11 cellular contexts compared by ENCODE assay signal in the genomic region with DNA sequence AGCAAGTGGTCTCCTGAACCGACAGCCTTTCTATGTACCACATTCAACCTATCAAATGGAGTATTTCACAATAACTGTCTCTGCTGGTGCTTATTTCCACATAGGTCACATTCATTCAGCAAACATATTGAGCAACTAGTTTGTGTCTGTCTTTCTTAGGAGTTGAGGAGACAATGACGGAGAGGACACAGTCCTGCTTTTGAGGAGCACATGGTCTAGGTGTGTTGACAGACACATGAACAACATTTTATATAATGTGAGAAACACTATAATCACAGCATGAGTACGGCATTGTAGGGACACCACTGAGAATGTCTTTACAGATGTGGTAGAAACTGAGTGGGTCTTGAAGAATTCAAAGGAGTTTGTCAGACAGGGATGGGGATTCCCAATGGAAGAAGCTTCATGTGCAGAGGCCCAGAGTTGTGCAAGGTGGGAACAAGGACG. TPM values are rescaled to one million over a fixed set of nuclear protein-coding genes. Genes with fewer than 3 reads are reported as not detected.
A peak's percentile ranks its signal among the peaks of the same experiment; 100 is the strongest.
DNase-seq lines count a peak whose midpoint lies in the region; ATAC-seq and TF ChIP-seq lines count a peak whose summit lies in the region.
"Had no signal": no experiment of that assay in that cellular context is flagged by ENCODE, and none has a peak within 500 bp of the region (broad histone marks: within the 10 kb centered on the region; RNA-seq: fewer than 3 reads in every experiment).

No MANE protein-coding gene starts in this region.

- H3K4me1 Mint-ChIP-seq in activated T-helper 1 cell treated with anti-CD3 and anti-CD28 coated beads, Interleukin-12 subunit alpha, Interleukin-12 subunit beta, Interleukin-2, Interleukin-4 antibody, amounts not matched to agents 30 ng/mL and 10 ng/mL and 1 ng/mL, durations not matched to agents 14 hours and 24 hours and 36 hours (ENCODE audit: low read depth), result peaks cover 21% of the 10 kb centered on the region
- H3K4me1 Mint-ChIP-seq: H9 had no signal

- TF ChIP-seq CTCF in left lung (IDR thresholded peaks at IDR 0.05) (no peak), esophagus muscularis mucosa (IDR thresholded peaks at IDR 0.05) (no peak)

- H3K9me3 ChIP-seq in left lung, result no peaks in the 10 kb centered on the region
- H3K9me3 ChIP-seq in esophagus muscularis mucosa, result no peaks in the 10 kb centered on the region

- ATAC-seq in left lung, result peak; percentile 74
- no peak for ATAC-seq in HG02571 (IDR thresholded peaks at IDR 0.05; ENCODE audit: unreplicated experiment)

- no peaks in the 10 kb centered on the region for H3K9me3 Mint-ChIP-seq in activated T-helper 1 cell treated with anti-CD3 and anti-CD28 coated beads, Interleukin-12 subunit alpha, Interleukin-12 subunit beta, Interleukin-2, Interleukin-4 antibody, amounts not matched to agents 30 ng/mL and 10 ng/mL and 1 ng/mL, durations not matched to agents 14 hours and 24 hours and 36 hours
- H3K9me3 Mint-ChIP-seq: H9 had no signal

- H3K4me3 ChIP-seq in left lung (no peak overlapping the region), esophagus muscularis mucosa (no peak overlapping the region)
- H3K4me3 ChIP-seq: lung had no signal

- H3K36me3 ChIP-seq in left lung (no peaks in the 10 kb centered on the region), esophagus muscularis mucosa (no peaks in the 10 kb centered on the region)

- H3K4me1 ChIP-seq in left lung (peaks cover 3 to 24% of the 10 kb centered on the region in 2 donors), esophagus muscularis mucosa (no peaks in the 10 kb centered on the region)

- peak; percentile 70 to 85 for DNase-seq in AML-193 (lab: John Stamatoyannopoulos, UW)
- DNase-seq in KBM-7, result peak; percentile 26
- no peak for DNase-seq in activated T-helper 1 cell treated with anti-CD3 and anti-CD28 coated beads, Interleukin-12 subunit alpha, Interleukin-12 subunit beta, Interleukin-2, Interleukin-4 antibody, amounts not matched to agents 30 ng/mL and 10 ng/mL and 1 ng/mL, durations not matched to agents 14 hours and 24 hours and 36 hours (ENCODE audit: low spot score)
- DNase-seq in left lung, result no peak
- DNase-seq in NCI-H2107 treated with DMSO at 0.1 percent for 48 hours (lab: John Stamatoyannopoulos, UW; ENCODE audit: unreplicated experiment), result no peak
- DNase-seq in T-helper 9 cell, result no peak
- DNase-seq in esophagus muscularis mucosa (ENCODE audit: extremely low spot score), result no peak
- DNase-seq: H9, NCI-H2081 had no signal

- 84% methylated on average over 4 of the region's 4 CpGs for WGBS in esophagus muscularis mucosa

- H3K27me3 Mint-ChIP-seq in activated T-helper 1 cell treated with anti-CD3 and anti-CD28 coated beads, Interleukin-12 subunit alpha, Interleukin-12 subunit beta, Interleukin-2, Interleukin-4 antibody, amounts not matched to agents 30 ng/mL and 10 ng/mL and 1 ng/mL, durations not matched to agents 14 hours and 24 hours and 36 hours (ENCODE audit: insufficient read depth), result peaks cover 8% of the 10 kb centered on the region

- H3K27me3 ChIP-seq in left lung (no peaks in the 10 kb centered on the region), esophagus muscularis mucosa (no peaks in the 10 kb centered on the region)

- H3K36me3 Mint-ChIP-seq in activated T-helper 1 cell treated with anti-CD3 and anti-CD28 coated beads, Interleukin-12 subunit alpha, Interleukin-12 subunit beta, Interleukin-2, Interleukin-4 antibody, amounts not matched to agents 30 ng/mL and 10 ng/mL and 1 ng/mL, durations not matched to agents 14 hours and 24 hours and 36 hours (ENCODE audit: low read depth), result peaks cover 7% of the 10 kb centered on the region

- intact Hi-C loops in activated T-helper 1 cell treated with anti-CD3 and anti-CD28 coated beads, Interleukin-12 subunit alpha, Interleukin-12 subunit beta, Interleukin-2, Interleukin-4 antibody, amounts not matched to agents 30 ng/mL and 10 ng/mL and 1 ng/mL, durations not matched to agents 14 hours and 24 hours and 36 hours (cut with micrococcal nuclease), result loop anchor here (1.0 kb wide), 7 partner anchors 20 to 348 kb away; no protein-coding TSS in a partner anchor
- intact Hi-C loops in left lung (cut with DNase I), result no loop called here
- intact Hi-C loops in esophagus muscularis mucosa (cut with DNase I), result no loop called here

- H3K4me3 Mint-ChIP-seq in activated T-helper 1 cell treated with anti-CD3 and anti-CD28 coated beads, Interleukin-12 subunit alpha, Interleukin-12 subunit beta, Interleukin-2, Interleukin-4 antibody, amounts not matched to agents 30 ng/mL and 10 ng/mL and 1 ng/mL, durations not matched to agents 14 hours and 24 hours and 36 hours, result peak overlapping the region; percentile 73
- H3K4me3 Mint-ChIP-seq: H9 had no signal

- H3K27ac Mint-ChIP-seq in activated T-helper 1 cell treated with anti-CD3 and anti-CD28 coated beads, Interleukin-12 subunit alpha, Interleukin-12 subunit beta, Interleukin-2, Interleukin-4 antibody, amounts not matched to agents 30 ng/mL and 10 ng/mL and 1 ng/mL, durations not matched to agents 14 hours and 24 hours and 36 hours, result peak overlapping the region; percentile 84
- H3K27ac Mint-ChIP-seq: H9 had no signal

- peak overlapping the region; percentile 60 to 73 for H3K27ac ChIP-seq in left lung
- no peak overlapping the region for H3K27ac ChIP-seq in esophagus muscularis mucosa (replicated peaks in 1 of 4)

- in situ Hi-C loops in KBM-7 (cut with MboI; ENCODE audit: low pct_unique_long_range_greater_than_20kb, low sequenced_read_pairs), result no loop called here

- TF ChIP-seq EP300 in esophagus muscularis mucosa (IDR thresholded peaks at IDR 0.05), result no peak

- no peak for TF ChIP-seq POLR2A in esophagus muscularis mucosa (IDR thresholded peaks at IDR 0.05; ENCODE audit: low read depth)

RNA-seq across cellular contexts. Expression of a gene that starts 28.5 kb away (rescaled TPM):
- 124 TPM in 2 replicates for total RNA-seq in activated T-helper 1 cell treated with anti-CD3 and anti-CD28 coated beads, Interleukin-12 subunit alpha, Interleukin-12 subunit beta, Interleukin-2, Interleukin-4 antibody, amounts not matched to agents 30 ng/mL and 10 ng/mL and 1 ng/mL, durations not matched to agents 14 hours and 24 hours and 36 hours
- total RNA-seq in left lung, result 10 to 100 TPM; 27.8 to 46.4 TPM
- total RNA-seq in esophagus muscularis mucosa, result 100 to 1,000 TPM in 1 of 4 donors, 10 to 100 TPM in 3; 16.6 to 116 (median 27.9) TPM

RNA-seq across cellular contexts. Expression of a gene that starts 33.4 kb away (rescaled TPM):
- 50.4 and 53.3 TPM in 2 replicates for total RNA-seq in activated T-helper 1 cell treated with anti-CD3 and anti-CD28 coated beads, Interleukin-12 subunit alpha, Interleukin-12 subunit beta, Interleukin-2, Interleukin-4 antibody, amounts not matched to agents 30 ng/mL and 10 ng/mL and 1 ng/mL, durations not matched to agents 14 hours and 24 hours and 36 hours
- 10 to 100 TPM; 13.6 to 16.8 TPM for total RNA-seq in left lung
- total RNA-seq in esophagus muscularis mucosa, result 10 to 100 TPM; 17.7 to 29.9 (median 22.3) TPM

Comparison
In these comparisons a context has a peak if more than half of its experiments do, and no peak if none do; other contexts are left out.
1. DNase-seq: peak in AML-193 (2 of 2) and KBM-7 (single experiment); none in activated T-helper 1 cell treated with anti-CD3 and anti-CD28 coated beads, Interleukin-12 subunit alpha, Interleukin-12 subunit beta, Interleukin-2, Interleukin-4 antibody, amounts not matched to agents 30 ng/mL and 10 ng/mL and 1 ng/mL, durations not matched to agents 14 hours and 24 hours and 36 hours (single experiment), left lung (0 of 2), NCI-H2107 treated with DMSO at 0.1 percent for 48 hours (single experiment), T-helper 9 cell (single experiment) and esophagus muscularis mucosa (single experiment).
2. H3K27ac ChIP-seq: peak in left lung (2 of 2); none in esophagus muscularis mucosa (0 of 4).